ENCODE assay signal across 3 cellular contexts in the genomic region with DNA sequence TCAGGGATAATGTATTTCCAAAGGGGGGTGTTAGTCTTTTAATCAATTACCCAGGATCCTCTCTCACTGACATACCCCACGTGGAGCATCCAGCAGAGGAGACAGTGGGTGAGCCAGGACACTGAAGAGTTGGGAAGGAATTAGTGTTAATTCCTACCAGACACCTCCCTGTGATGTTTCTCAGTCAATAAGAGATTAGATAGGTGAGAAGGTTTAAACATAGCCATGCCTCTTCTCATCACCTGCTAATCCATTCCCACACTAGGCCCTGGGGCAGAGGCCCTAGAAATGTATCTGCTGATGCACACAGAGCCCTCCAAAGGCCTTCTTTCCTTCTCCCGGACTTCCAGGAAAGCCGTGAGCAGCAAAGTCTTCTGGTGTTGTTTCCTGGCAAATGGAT.
"Had no signal": no experiment of that assay in that cellular context is flagged by ENCODE, and none has a peak within 500 bp of the region (broad histone marks: within the 10 kb centered on the region; RNA-seq: fewer than 3 reads in every experiment).

No MANE protein-coding gene starts in this region.

- ATAC-seq: GM12878 had no signal

- DNase-seq: GDM1, GF-D8 had no signal

- H3K4me3 ChIP-seq: GM12878 had no signal
